In the genomic region with DNA sequence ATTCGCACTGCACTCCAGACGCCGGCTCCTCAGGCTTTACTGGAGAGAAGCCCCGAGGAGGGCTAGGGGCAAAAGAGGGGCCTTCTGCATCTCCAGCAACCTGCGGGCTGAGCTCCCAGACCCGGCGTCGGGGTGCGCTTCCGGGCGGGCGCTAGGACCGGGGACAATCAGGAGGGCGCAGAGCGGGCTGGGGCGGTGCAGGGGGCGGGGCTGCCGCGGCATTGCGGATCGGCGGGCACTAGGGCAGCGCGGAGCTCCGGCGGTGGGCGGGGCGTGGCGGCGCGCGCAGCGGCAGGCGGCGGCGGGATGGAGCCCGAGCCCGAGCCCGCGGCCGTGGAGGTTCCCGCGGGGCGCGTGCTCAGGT, we compare ENCODE assay signal across 8 cellular contexts. TPM values are rescaled to one million over a fixed set of nuclear protein-coding genes. Genes with fewer than 3 reads are reported as not detected.
A peak's percentile ranks its signal among the peaks of the same experiment; 100 is the strongest.
DNase-seq lines count a peak whose midpoint lies in the region; ATAC-seq and TF ChIP-seq lines count a peak whose summit lies in the region.

A gene (plus strand): TSS at position 274 of the 364 bp plus-strand sequence. CDS start 33 bp downstream, at position 307.

- DNase-seq in D341Med (ENCODE audit: low spot score), result peak; percentile 100
- peak; percentile 78 for DNase-seq in Jurkat, Clone E6-1 (ENCODE audit: low read depth, low spot score)
- DNase-seq in activated T-cell treated with anti-CD3 and anti-CD28 coated beads, Interleukin-2, amount 50 U/mL, for 1 hour, result peak; percentile 96
- no peak for DNase-seq in epithelial cell of proximal tubule (ENCODE audit: low read depth)
- DNase-seq in stimulated activated CD8-positive, alpha-beta memory T cell treated with anti-CD3 and anti-CD28 coated beads, Interleukin-4, amount 100 ng/mL, for 48 hours, result peak; percentile 97

- H3K9me3 ChIP-seq in mucosa of rectum (ENCODE audit: control insufficient read depth in 2 of 2, low read length in 2 of 2), result no peaks in the 10 kb centered on the region

- ATAC-seq in GM21528 (IDR thresholded peaks at IDR 0.05; ENCODE audit: low FRiP score, unreplicated experiment), result peak; percentile 70

- peak within 1 kb of the TSS; percentile 79 for H3K4me3 ChIP-seq in Jurkat, Clone E6-1 (ENCODE audit: low read length)
- peak within 1 kb of the TSS; percentile 89 for H3K4me3 ChIP-seq in epithelial cell of proximal tubule (ENCODE audit: low read depth, low read length)
- H3K4me3 ChIP-seq in mucosa of rectum (ENCODE audit: low read length in 2 of 2), result peak within 1 kb of the TSS; percentile 72 to 87

- H3K36me3 ChIP-seq in mucosa of rectum (ENCODE audit: control insufficient read depth in 2 of 2, insufficient read depth in 2 of 2, low read length in 2 of 2), result peaks cover 12% of the 10 kb centered on the region in 2 donors

- no peaks in the 10 kb centered on the region for H3K27me3 ChIP-seq in mucosa of rectum (ENCODE audit: control insufficient read depth in 2 of 2, insufficient read depth in 2 of 2, low read length in 2 of 2)

- peaks cover 29 to 37% of the 10 kb centered on the region in 2 donors for H3K4me1 ChIP-seq in mucosa of rectum (ENCODE audit: control insufficient read depth in 2 of 2, insufficient read depth in 2 of 2, low read length in 2 of 2)

- no peak for TF ChIP-seq CTCF in epithelial cell of proximal tubule (conservative IDR thresholded peaks at IDR 0.05; ENCODE audit: low read depth, low read length)

- H3K9ac ChIP-seq in mucosa of rectum (ENCODE audit: low read depth in 1 of 2, low read length in 2 of 2), result peak within 1 kb of the TSS; percentile 74 to 79

- H3K27ac ChIP-seq in mucosa of rectum (ENCODE audit: low read depth in 2 of 2, low read length in 2 of 2), result peak within 1 kb of the TSS; percentile 75 to 91

TF ChIP-seq in PFSK-1, 5 proteins besides CTCF, POLR2A, EP300 and RAD21:
- 0 out of 2 replicates have a peak, but pooled peaks have one; percentile 26 for TF ChIP-seq POLR2AphosphoS5 (IDR thresholded peaks at IDR 0.05; ENCODE audit: low read depth, low read length)
- peak; percentile 67; the same call in 1 of the 2 replicates for TF ChIP-seq TAF1 (IDR thresholded peaks at IDR 0.05; ENCODE audit: borderline replicate concordance, insufficient read depth, low read length)
- TF ChIP-seq, protein P1, sequence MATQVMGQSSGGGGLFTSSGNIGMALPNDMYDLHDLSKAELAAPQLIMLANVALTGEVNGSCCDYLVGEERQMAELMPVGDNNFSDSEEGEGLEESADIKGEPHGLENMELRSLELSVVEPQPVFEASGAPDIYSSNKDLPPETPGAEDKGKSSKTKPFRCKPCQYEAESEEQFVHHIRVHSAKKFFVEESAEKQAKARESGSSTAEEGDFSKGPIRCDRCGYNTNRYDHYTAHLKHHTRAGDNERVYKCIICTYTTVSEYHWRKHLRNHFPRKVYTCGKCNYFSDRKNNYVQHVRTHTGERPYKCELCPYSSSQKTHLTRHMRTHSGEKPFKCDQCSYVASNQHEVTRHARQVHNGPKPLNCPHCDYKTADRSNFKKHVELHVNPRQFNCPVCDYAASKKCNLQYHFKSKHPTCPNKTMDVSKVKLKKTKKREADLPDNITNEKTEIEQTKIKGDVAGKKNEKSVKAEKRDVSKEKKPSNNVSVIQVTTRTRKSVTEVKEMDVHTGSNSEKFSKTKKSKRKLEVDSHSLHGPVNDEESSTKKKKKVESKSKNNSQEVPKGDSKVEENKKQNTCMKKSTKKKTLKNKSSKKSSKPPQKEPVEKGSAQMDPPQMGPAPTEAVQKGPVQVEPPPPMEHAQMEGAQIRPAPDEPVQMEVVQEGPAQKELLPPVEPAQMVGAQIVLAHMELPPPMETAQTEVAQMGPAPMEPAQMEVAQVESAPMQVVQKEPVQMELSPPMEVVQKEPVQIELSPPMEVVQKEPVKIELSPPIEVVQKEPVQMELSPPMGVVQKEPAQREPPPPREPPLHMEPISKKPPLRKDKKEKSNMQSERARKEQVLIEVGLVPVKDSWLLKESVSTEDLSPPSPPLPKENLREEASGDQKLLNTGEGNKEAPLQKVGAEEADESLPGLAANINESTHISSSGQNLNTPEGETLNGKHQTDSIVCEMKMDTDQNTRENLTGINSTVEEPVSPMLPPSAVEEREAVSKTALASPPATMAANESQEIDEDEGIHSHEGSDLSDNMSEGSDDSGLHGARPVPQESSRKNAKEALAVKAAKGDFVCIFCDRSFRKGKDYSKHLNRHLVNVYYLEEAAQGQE (IDR thresholded peaks at IDR 0.05; ENCODE audit: insufficient read depth in 1 of 2, low read depth in 2 of 2, low read length in 2 of 2), result no peak
- peak; percentile 91 for TF ChIP-seq FOXP2 (optimal IDR thresholded peaks at IDR 0.05; ENCODE audit: borderline replicate concordance, extremely low read depth, extremely low read length, insufficient read depth)
- TF ChIP-seq SIN3A (IDR thresholded peaks at IDR 0.05; ENCODE audit: borderline replicate concordance, insufficient read depth, low read length), result 0 out of 2 replicates have a peak, but pooled peaks have one; percentile 88

RNA-seq across cellular contexts. Expression of the gene that starts here (rescaled TPM):
- 77.0 TPM for polyA plus RNA-seq in Jurkat, Clone E6-1 (2012; ENCODE audit: insufficient read depth, insufficient read length)
- 41.1 TPM for polyA plus RNA-seq in PFSK-1 (2012; ENCODE audit: insufficient read length, low read depth)
- total RNA-seq in epithelial cell of proximal tubule, result 24.0 and 41.7 TPM in 2 replicates
